Comparison of ENCODE assay signal across 1 cellular context in the genomic region with DNA sequence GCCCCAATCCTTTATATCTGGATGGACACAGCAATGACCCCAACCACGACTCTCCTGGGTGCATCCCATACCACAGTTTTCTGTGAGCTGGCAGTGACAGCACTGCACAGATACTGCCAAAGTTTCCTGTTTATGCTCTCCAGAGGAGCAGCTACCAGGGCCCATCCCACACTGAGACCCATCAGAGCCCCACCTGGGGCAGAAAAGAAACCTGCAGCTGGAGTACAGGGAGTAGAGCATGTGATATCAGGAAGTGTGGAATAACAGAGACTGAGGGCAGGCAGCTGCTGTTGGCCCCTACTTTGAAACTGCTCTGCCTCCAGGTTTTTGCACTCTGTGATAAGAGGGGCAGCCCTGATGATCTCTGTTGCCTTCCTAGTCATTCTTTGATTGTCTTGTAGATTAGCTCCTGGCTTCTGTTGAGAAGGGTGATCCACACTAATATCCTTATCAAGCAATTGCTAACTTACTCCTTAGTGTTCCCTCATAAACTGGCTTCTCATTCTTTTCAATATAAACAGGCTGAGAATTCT.
TF ChIP-seq lines count a peak whose summit lies in the region.

No MANE protein-coding gene starts in this region.

TF ChIP-seq in H1, 55 proteins besides CTCF, POLR2A, EP300 and RAD21:
- TF ChIP-seq GTF2F1 (IDR thresholded peaks at IDR 0.05; ENCODE audit: borderline replicate concordance, low read depth, low read length) (no peak), HDAC2 (IDR thresholded peaks at IDR 0.05; ENCODE audit: borderline replicate concordance in 1 of 2, low read depth in 2 of 2, low read length in 2 of 2) (no peak), CTBP2 (IDR thresholded peaks at IDR 0.05; ENCODE audit: borderline replicate concordance, insufficient read depth, insufficient read length, low read length) (no peak)
